In the genomic region with DNA sequence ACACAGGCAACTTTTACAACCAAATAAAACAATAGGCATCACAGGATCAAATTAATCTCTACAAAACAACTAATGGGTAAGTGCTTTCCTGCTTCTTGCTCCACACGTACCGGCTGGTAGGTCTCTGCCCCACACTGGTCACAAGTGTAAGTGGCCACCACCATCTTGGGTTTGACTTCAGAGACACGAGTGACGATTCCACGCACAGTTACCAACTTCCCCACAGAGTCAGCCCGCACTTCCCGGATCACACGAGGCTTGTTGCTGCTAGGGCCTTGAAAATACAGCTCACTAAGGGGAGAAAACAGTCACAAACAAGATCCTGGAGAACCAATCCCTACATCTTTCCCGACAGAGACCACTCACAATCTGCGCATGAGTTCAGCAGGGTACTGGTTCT, we compare ENCODE assay signal across 13 cellular contexts. TPM values are rescaled to one million over a fixed set of nuclear protein-coding genes. Genes with fewer than 3 reads are reported as not detected.
DNase-seq lines count a peak whose midpoint lies in the region; ATAC-seq and TF ChIP-seq lines count a peak whose summit lies in the region.
"Had no signal": no experiment of that assay in that cellular context is flagged by ENCODE, and none has a peak within 500 bp of the region (broad histone marks: within the 10 kb centered on the region; RNA-seq: fewer than 3 reads in every experiment).

No MANE protein-coding gene starts in this region.

- peak overlapping the region; percentile 68 for H3K27ac ChIP-seq in thymus (ENCODE audit: low read depth)
- no peak overlapping the region for H3K27ac ChIP-seq in esophagus muscularis mucosa (replicated peaks in 1 of 4)

- H3K36me3 ChIP-seq in kidney epithelial cell (ENCODE audit: control insufficient read depth, insufficient read depth, low read length), result peaks cover 14% of the 10 kb centered on the region
- H3K36me3 ChIP-seq in thymus (ENCODE audit: control insufficient read depth, insufficient read depth), result peaks cover 55% of the 10 kb centered on the region
- peaks cover 51 to 69% (median 67%) of the 10 kb centered on the region in 4 donors for H3K36me3 ChIP-seq in esophagus muscularis mucosa

- H3K27ac Mint-ChIP-seq in activated naive CD4-positive, alpha-beta T cell treated with anti-CD3 and anti-CD28 coated beads, Interleukin-2, amount 10 ng/mL, durations not matched to agents 7 days and 5 days, result peak overlapping the region; percentile 93
- peak overlapping the region; percentile 95 for H3K27ac Mint-ChIP-seq in activated CD4-positive, alpha-beta memory T cell treated with anti-CD3 and anti-CD28 coated beads for 36 hours

- H3K4me3 ChIP-seq in kidney epithelial cell (ENCODE audit: low read depth, low read length), result peak overlapping the region; percentile 98
- no peak overlapping the region for H3K4me3 ChIP-seq in thymus (ENCODE audit: low read length)
- no peak overlapping the region for H3K4me3 ChIP-seq in esophagus muscularis mucosa

- CTCF ChIA-PET in activated naive CD4-positive, alpha-beta T cell treated with anti-CD3 and anti-CD28 coated beads, Interleukin-2, amount 10 ng/mL, durations not matched to agents 7 days and 5 days (lab: Charles Lee), result no interaction called here
- CTCF ChIA-PET in activated CD4-positive, alpha-beta memory T cell treated with anti-CD3 and anti-CD28 coated beads for 36 hours (lab: Charles Lee), result no interaction called here

- H3K27me3 Mint-ChIP-seq in activated naive CD4-positive, alpha-beta T cell treated with anti-CD3 and anti-CD28 coated beads, Interleukin-2, amount 10 ng/mL, durations not matched to agents 7 days and 5 days, result peaks cover 6% of the 10 kb centered on the region
- H3K27me3 Mint-ChIP-seq in activated CD4-positive, alpha-beta memory T cell treated with anti-CD3 and anti-CD28 coated beads for 36 hours, result no peaks in the 10 kb centered on the region

- H3K9me3 ChIP-seq in thymus (ENCODE audit: control insufficient read depth) (no peaks in the 10 kb centered on the region), esophagus muscularis mucosa (no peaks in the 10 kb centered on the region)
- H3K9me3 ChIP-seq: thoracic aorta had no signal

- H3K4me1 Mint-ChIP-seq in activated naive CD4-positive, alpha-beta T cell treated with anti-CD3 and anti-CD28 coated beads, Interleukin-2, amount 10 ng/mL, durations not matched to agents 7 days and 5 days, result peaks cover 51% of the 10 kb centered on the region
- peaks cover 50% of the 10 kb centered on the region for H3K4me1 Mint-ChIP-seq in activated CD4-positive, alpha-beta memory T cell treated with anti-CD3 and anti-CD28 coated beads for 36 hours (ENCODE audit: low read depth)

- ATAC-seq in HG02870 (IDR thresholded peaks at IDR 0.05; ENCODE audit: unreplicated experiment), result no peak

- H3K27me3 ChIP-seq in kidney epithelial cell (ENCODE audit: control insufficient read depth, insufficient read depth, low read length), result no peaks in the 10 kb centered on the region
- no peaks in the 10 kb centered on the region for H3K27me3 ChIP-seq in thymus (ENCODE audit: control insufficient read depth, insufficient read depth)
- H3K27me3 ChIP-seq in esophagus muscularis mucosa, result no peaks in the 10 kb centered on the region

- intact Hi-C loops in activated CD4-positive, alpha-beta memory T cell treated with anti-CD3 and anti-CD28 coated beads for 36 hours (cut with micrococcal nuclease), result no loop called here
- intact Hi-C loops in esophagus muscularis mucosa (cut with DNase I), result no loop called here

- POLR2A ChIA-PET in activated CD4-positive, alpha-beta memory T cell treated with anti-CD3 and anti-CD28 coated beads for 36 hours (lab: Charles Lee), result interaction anchor here (0.6 to 1.1 kb wide), 2 partner anchors 8 to 13 kb away, joined by 3 read pairs; no protein-coding TSS in a partner anchor

- TF ChIP-seq EP300 in esophagus muscularis mucosa (IDR thresholded peaks at IDR 0.05), result no peak

- H3K9me3 Mint-ChIP-seq in activated naive CD4-positive, alpha-beta T cell treated with anti-CD3 and anti-CD28 coated beads, Interleukin-2, amount 10 ng/mL, durations not matched to agents 7 days and 5 days, result no peaks in the 10 kb centered on the region
- H3K9me3 Mint-ChIP-seq in activated CD4-positive, alpha-beta memory T cell treated with anti-CD3 and anti-CD28 coated beads for 36 hours, result no peaks in the 10 kb centered on the region

- peaks cover 67% of the 10 kb centered on the region for H3K36me3 Mint-ChIP-seq in activated naive CD4-positive, alpha-beta T cell treated with anti-CD3 and anti-CD28 coated beads, Interleukin-2, amount 10 ng/mL, durations not matched to agents 7 days and 5 days
- peaks cover 62% of the 10 kb centered on the region for H3K36me3 Mint-ChIP-seq in activated CD4-positive, alpha-beta memory T cell treated with anti-CD3 and anti-CD28 coated beads for 36 hours

- H3K4me3 Mint-ChIP-seq in activated naive CD4-positive, alpha-beta T cell treated with anti-CD3 and anti-CD28 coated beads, Interleukin-2, amount 10 ng/mL, durations not matched to agents 7 days and 5 days, result peak overlapping the region; percentile 81
- peak overlapping the region; percentile 59 for H3K4me3 Mint-ChIP-seq in activated CD4-positive, alpha-beta memory T cell treated with anti-CD3 and anti-CD28 coated beads for 36 hours

- no peak for TF ChIP-seq POLR2A in esophagus muscularis mucosa (IDR thresholded peaks at IDR 0.05; ENCODE audit: low read depth)

- no peak for TF ChIP-seq CTCF in kidney epithelial cell (IDR thresholded peaks at IDR 0.05; ENCODE audit: insufficient read depth, low read length, poor library complexity, severe bottlenecking)
- no peak for TF ChIP-seq CTCF in esophagus muscularis mucosa (IDR thresholded peaks at IDR 0.05)

- WGBS in thymus, result 97% methylated on average over 10 of the region's 10 CpGs
- 86% methylated on average over 8 of the region's 10 CpGs for WGBS in esophagus muscularis mucosa

- no peak for DNase-seq in activated naive CD4-positive, alpha-beta T cell treated with anti-CD3 and anti-CD28 coated beads, Interleukin-2, amount 10 ng/mL, durations not matched to agents 7 days and 5 days
- DNase-seq in activated naive CD4-positive, alpha-beta T cell (lab: John Stamatoyannopoulos, UW), result no peak
- DNase-seq in activated CD4-positive, alpha-beta memory T cell treated with anti-CD3 and anti-CD28 coated beads for 36 hours, result no peak
- DNase-seq in kidney epithelial cell (ENCODE audit: low read depth) (no peak), DMS 273 (lab: John Stamatoyannopoulos, UW; ENCODE audit: unreplicated experiment) (no peak), esophagus muscularis mucosa (ENCODE audit: extremely low spot score) (no peak)
- DNase-seq: activated gamma-delta T cell; C1 segment of cervical spinal cord; NCI-H1694; stimulated activated CD4-positive, alpha-beta T cell treated with anti-CD3 and anti-CD28 coated beads, Interleukin-4, amount 100 ng/mL, for 24 hours had no signal

- H3K4me1 ChIP-seq in thymus (ENCODE audit: control insufficient read depth, insufficient read depth, low read length) (peaks cover 9% of the 10 kb centered on the region), esophagus muscularis mucosa (peaks cover 19 to 42% (median 29%) of the 10 kb centered on the region in 4 donors)

RNA-seq across cellular contexts. Expression of gene MCM7, which starts 2.3 kb away (rescaled TPM):
- total RNA-seq in activated CD4-positive, alpha-beta memory T cell treated with anti-CD3 and anti-CD28 coated beads for 36 hours, result 100 to 1,000 TPM; 393 to 398 TPM
- 96.9 and 101 TPM in 2 replicates for total RNA-seq in kidney epithelial cell
- 111 TPM for polyA plus RNA-seq in thymus
- total RNA-seq in esophagus muscularis mucosa, result 10 to 100 TPM; 35.3 to 60.3 (median 41.1) TPM

RNA-seq across cellular contexts. Expression of gene AP4M1, which starts 2.5 kb away (rescaled TPM):
- total RNA-seq in activated CD4-positive, alpha-beta memory T cell treated with anti-CD3 and anti-CD28 coated beads for 36 hours, result 10 to 100 TPM; 11.3 to 12.2 TPM
- total RNA-seq in kidney epithelial cell (23.6 and 29.4 TPM in 2 replicates), esophagus muscularis mucosa (10 to 100 TPM; 19.9 to 31.7 (median 26.1) TPM)
- 14.2 TPM for polyA plus RNA-seq in thymus

RNA-seq across cellular contexts. Expression of gene COPS6, which starts 10.1 kb away (rescaled TPM):
- total RNA-seq in activated CD4-positive, alpha-beta memory T cell treated with anti-CD3 and anti-CD28 coated beads for 36 hours, result 10 to 100 TPM; 93.1 to 98.2 TPM
- 43.3 and 45.2 TPM in 2 replicates for total RNA-seq in kidney epithelial cell
- 81.1 TPM for polyA plus RNA-seq in thymus
- total RNA-seq in esophagus muscularis mucosa, result 10 to 100 TPM; 49.4 to 97.6 (median 73.7) TPM

RNA-seq across cellular contexts. Expression of gene ZNF3, which starts 17.4 kb away (rescaled TPM):
- total RNA-seq in activated CD4-positive, alpha-beta memory T cell treated with anti-CD3 and anti-CD28 coated beads for 36 hours, result 10 to 100 TPM; 18.0 to 18.6 TPM
- total RNA-seq in kidney epithelial cell (39.9 and 44.9 TPM in 2 replicates), esophagus muscularis mucosa (10 to 100 TPM; 15.6 to 25.3 (median 20.7) TPM)
- 20.1 TPM for polyA plus RNA-seq in thymus

RNA-seq across cellular contexts. Expression of gene TAF6, which starts 20.2 kb away (rescaled TPM):
- total RNA-seq in activated CD4-positive, alpha-beta memory T cell treated with anti-CD3 and anti-CD28 coated beads for 36 hours, result 10 to 100 TPM; 54.3 to 63.7 TPM
- total RNA-seq in kidney epithelial cell (69.0 and 80.5 TPM in 2 replicates), esophagus muscularis mucosa (10 to 100 TPM; 48.5 to 92.1 (median 77.8) TPM)
- 25.7 TPM for polyA plus RNA-seq in thymus
